In the genomic region with DNA sequence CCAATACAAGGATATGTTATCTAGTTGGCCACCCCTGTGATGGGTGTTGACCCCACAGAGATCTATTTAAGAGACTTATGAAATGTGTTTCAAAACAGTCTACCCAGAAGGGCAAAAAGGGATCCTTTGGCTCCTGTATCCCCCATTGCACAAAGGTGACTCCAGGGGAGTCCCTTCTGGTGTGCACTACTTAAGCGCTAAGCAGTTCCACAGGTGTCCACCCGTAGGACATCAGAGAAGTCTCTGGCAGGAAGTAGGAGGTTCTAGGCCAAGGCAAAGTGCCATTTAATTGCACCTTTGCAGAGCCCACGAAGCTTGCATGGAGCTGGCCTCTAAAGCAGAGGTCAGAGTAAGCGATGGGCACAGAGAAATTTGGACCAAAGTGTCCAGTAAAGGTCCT, we compare ENCODE assay signal across 21 cellular contexts.
DNase-seq lines count a peak whose midpoint lies in the region; ATAC-seq, FAIRE-seq and TF ChIP-seq lines count a peak whose summit lies in the region.
"Had no signal": no experiment of that assay in that cellular context is flagged by ENCODE, and none has a peak within 500 bp of the region (broad histone marks: within the 10 kb centered on the region; RNA-seq: fewer than 3 reads in every experiment).

No MANE protein-coding gene starts in this region.

- no peak overlapping the region for H2AFZ ChIP-seq in K562 (ENCODE audit: low read depth, low read length)
- H2AFZ ChIP-seq: GM23248 had no signal

- peak; percentile 28 for DNase-seq in activated CD8-positive, alpha-beta memory T cell treated with anti-CD3 and anti-CD28 coated beads, Interleukin-2, amount 50 U/mL, for 48 hours
- no peak for DNase-seq in activated CD8-positive, alpha-beta memory T cell treated with anti-CD3 and anti-CD28 coated beads, Interleukin-2, amount 10 ng/mL, durations not matched to agents 7 days and 5 days
- DNase-seq in NCI-H69 (lab: John Stamatoyannopoulos, UW): peak; percentile 42
- no peak for DNase-seq in K562 (ENCODE audit: extremely low read depth in 1 of 4, low spot score in 3 of 4)
- peak; percentile 11 for DNase-seq in mesenteric fat pad (ENCODE audit: low spot score)
- no peak for DNase-seq in RPMI8226
- DNase-seq: AML-193, KG1, MG63, NCI-H1417 treated with DMSO at 0.1 percent for 48 hours, NCI-H1694 treated with DMSO at 0.1 percent for 48 hours, NCI-H2081, NCI-H2227 treated with DMSO at 0.1 percent for 48 hours, NCI-H526 treated with DMSO at 0.1 percent for 48 hours, SHP77 treated with DMSO at 0.1 percent for 48 hours had no signal

- TF ChIP-seq RAD21 in K562 (CRISPR knock-in tag; conservative IDR thresholded peaks at IDR 0.05 in 1 of 2, IDR thresholded peaks at IDR 0.05 in 1 of 2): no peak

- no peaks in the 10 kb centered on the region for H3K36me3 Mint-ChIP-seq in activated CD8-positive, alpha-beta memory T cell treated with anti-CD3 and anti-CD28 coated beads, Interleukin-2, amount 10 ng/mL, durations not matched to agents 7 days and 5 days

- peaks cover 4% of the 10 kb centered on the region; the same call in 2 of the 3 replicates for H3K79me2 ChIP-seq in K562 (ENCODE audit: control insufficient read depth, insufficient read depth, low read length)

- H3K4me3 ChIP-seq in K562: no peak overlapping the region
- H3K4me3 ChIP-seq: A549; BLaER1 treated with 17β-estradiol and CSF1 and Interleukin-3, amounts not matched to agents 10 nM and 100 nM; GM23248; MG63 had no signal

- no peak for TF ChIP-seq CTCF in K562 (IDR thresholded peaks at IDR 0.05 in 2 of 3, conservative IDR thresholded peaks at IDR 0.05 in 1 of 3; ENCODE audit: insufficient read depth in 2 of 3, low read depth in 1 of 3, low read length in 3 of 3)

- no peak for FAIRE-seq in K562 (lab: Jason Lieb, UNC)
- FAIRE-seq: A549, D721Med had no signal

- no TSS peak for BruUV-seq in K562 (replicated peaks; lab: Mats Ljungman, UMichigan)

- H3K36me3 ChIP-seq in K562 (ENCODE audit: control insufficient read depth, insufficient read depth, low read length): no peaks in the 10 kb centered on the region
- H3K36me3 ChIP-seq: MG63 had no signal

- WGBS in K562 (ENCODE audit: insufficient coverage, low coverage, missing lambda C conversion rate): 55% methylated on average over 4 of the region's 4 CpGs

- intact Hi-C loops in K562 (cut with micrococcal nuclease): no loop called here

- no peak overlapping the region for H3K4me2 ChIP-seq in K562 (ENCODE audit: insufficient read depth, low read length)
- H3K4me2 ChIP-seq: A549 had no signal

- H3K27ac Mint-ChIP-seq in activated CD8-positive, alpha-beta memory T cell treated with anti-CD3 and anti-CD28 coated beads, Interleukin-2, amount 10 ng/mL, durations not matched to agents 7 days and 5 days: no peak overlapping the region
- H3K27ac Mint-ChIP-seq: CD4-positive, alpha-beta T cell had no signal

- H3K27me3 Mint-ChIP-seq in activated CD8-positive, alpha-beta memory T cell treated with anti-CD3 and anti-CD28 coated beads, Interleukin-2, amount 10 ng/mL, durations not matched to agents 7 days and 5 days: peaks cover 33% of the 10 kb centered on the region

- H3K9me1 ChIP-seq in K562 (ENCODE audit: control insufficient read depth, insufficient read depth, low read length): no peaks in the 10 kb centered on the region

- H3K27ac ChIP-seq in K562 (ENCODE audit: extremely low read depth, low read depth, low read length): no peak overlapping the region
- H3K27ac ChIP-seq: A549; BLaER1 treated with 17β-estradiol and CSF1 and Interleukin-3, amounts not matched to agents 10 nM and 100 nM; GM23248 had no signal

- TF ChIP-seq EP300 in K562 (IDR thresholded peaks at IDR 0.05; ENCODE audit: low read length): no peak

- in situ Hi-C loops in K562 (cut with MboI): no loop called here

- H3K4me1 ChIP-seq in K562 (replicated peaks in 1 of 2; ENCODE audit: control insufficient read depth in 2 of 2, insufficient read depth in 2 of 2, low read length in 2 of 2): peaks cover 7 to 19% of the 10 kb centered on the region in 2 experiments
- H3K4me1 ChIP-seq: A549 had no signal

- no peak for ATAC-seq in activated CD8-positive, alpha-beta memory T cell treated with anti-CD3 and anti-CD28 coated beads, Interleukin-2, amount 10 ng/mL, durations not matched to agents 7 days and 5 days
- ATAC-seq in K562: no peak
- ATAC-seq in HG03175 (IDR thresholded peaks at IDR 0.05; ENCODE audit: unreplicated experiment): no peak
- ATAC-seq: A549 had no signal

- POLR2A ChIA-PET in K562 (lab: Yijun Ruan, JAX): interaction anchor here (0.6 to 1.0 kb wide), 4 partner anchors 8 to 253 kb away, joined by 3 to 4 read pairs (median 3); no protein-coding TSS in a partner anchor

- no peaks in the 10 kb centered on the region for H3K9me3 ChIP-seq in K562 (replicated peaks; ENCODE audit: control insufficient read depth, insufficient read depth, low read depth, low read length)
- H3K9me3 ChIP-seq: A549 had no signal

- no peak for TF ChIP-seq POLR2A in K562 (conservative IDR thresholded peaks at IDR 0.05)

- H3K9me3 Mint-ChIP-seq in activated CD8-positive, alpha-beta memory T cell treated with anti-CD3 and anti-CD28 coated beads, Interleukin-2, amount 10 ng/mL, durations not matched to agents 7 days and 5 days (ENCODE audit: low read depth): no peaks in the 10 kb centered on the region

- H3K4me1 Mint-ChIP-seq in activated CD8-positive, alpha-beta memory T cell treated with anti-CD3 and anti-CD28 coated beads, Interleukin-2, amount 10 ng/mL, durations not matched to agents 7 days and 5 days: peaks cover 10% of the 10 kb centered on the region

- H3K4me3 Mint-ChIP-seq in activated CD8-positive, alpha-beta memory T cell treated with anti-CD3 and anti-CD28 coated beads, Interleukin-2, amount 10 ng/mL, durations not matched to agents 7 days and 5 days: no peak overlapping the region
- H3K4me3 Mint-ChIP-seq: CD4-positive, alpha-beta T cell had no signal

- no peaks in the 10 kb centered on the region for H4K20me1 ChIP-seq in K562 (replicated peaks; ENCODE audit: control insufficient read depth, insufficient read depth, low read length)
- H4K20me1 ChIP-seq: BLaER1 treated with 17β-estradiol and CSF1 and Interleukin-3, amounts not matched to agents 10 nM and 100 nM had no signal

- H3K9ac ChIP-seq in K562 (ENCODE audit: insufficient read depth in 1 of 2, low read depth in 2 of 2, low read length in 2 of 2): no peak overlapping the region; a peak in 1 of 4 replicates
- H3K9ac ChIP-seq: BLaER1 treated with 17β-estradiol and CSF1 and Interleukin-3, amounts not matched to agents 10 nM and 100 nM; GM23248 had no signal

- CTCF ChIA-PET in activated CD8-positive, alpha-beta memory T cell treated with anti-CD3 and anti-CD28 coated beads, Interleukin-2, amount 10 ng/mL, durations not matched to agents 7 days and 5 days (lab: Charles Lee): interaction anchor here (1.1 kb wide), 1 partner anchor 139 kb away, joined by 3 read pairs; no protein-coding TSS in a partner anchor
- CTCF ChIA-PET in K562 (lab: Yijun Ruan, JAX; ENCODE audit: low intra/inter-chr PET ratio): no interaction called here

- no peaks in the 10 kb centered on the region for H3K27me3 ChIP-seq in K562 (ENCODE audit: control insufficient read depth in 2 of 2, insufficient read depth in 2 of 2, low read length in 2 of 2)
- H3K27me3 ChIP-seq: BLaER1 treated with 17β-estradiol and CSF1 and Interleukin-3, amounts not matched to agents 10 nM and 100 nM; MG63 had no signal

TF ChIP-seq in K562, 482 proteins besides CTCF, POLR2A, EP300 and RAD21:
- TF ChIP-seq, protein P1, sequence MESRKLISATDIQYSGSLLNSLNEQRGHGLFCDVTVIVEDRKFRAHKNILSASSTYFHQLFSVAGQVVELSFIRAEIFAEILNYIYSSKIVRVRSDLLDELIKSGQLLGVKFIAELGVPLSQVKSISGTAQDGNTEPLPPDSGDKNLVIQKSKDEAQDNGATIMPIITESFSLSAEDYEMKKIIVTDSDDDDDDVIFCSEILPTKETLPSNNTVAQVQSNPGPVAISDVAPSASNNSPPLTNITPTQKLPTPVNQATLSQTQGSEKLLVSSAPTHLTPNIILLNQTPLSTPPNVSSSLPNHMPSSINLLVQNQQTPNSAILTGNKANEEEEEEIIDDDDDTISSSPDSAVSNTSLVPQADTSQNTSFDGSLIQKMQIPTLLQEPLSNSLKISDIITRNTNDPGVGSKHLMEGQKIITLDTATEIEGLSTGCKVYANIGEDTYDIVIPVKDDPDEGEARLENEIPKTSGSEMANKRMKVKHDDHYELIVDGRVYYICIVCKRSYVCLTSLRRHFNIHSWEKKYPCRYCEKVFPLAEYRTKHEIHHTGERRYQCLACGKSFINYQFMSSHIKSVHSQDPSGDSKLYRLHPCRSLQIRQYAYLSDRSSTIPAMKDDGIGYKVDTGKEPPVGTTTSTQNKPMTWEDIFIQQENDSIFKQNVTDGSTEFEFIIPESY (CRISPR knock-in tag; IDR thresholded peaks at IDR 0.05): peak; percentile 94
- TF ChIP-seq, protein P2, sequence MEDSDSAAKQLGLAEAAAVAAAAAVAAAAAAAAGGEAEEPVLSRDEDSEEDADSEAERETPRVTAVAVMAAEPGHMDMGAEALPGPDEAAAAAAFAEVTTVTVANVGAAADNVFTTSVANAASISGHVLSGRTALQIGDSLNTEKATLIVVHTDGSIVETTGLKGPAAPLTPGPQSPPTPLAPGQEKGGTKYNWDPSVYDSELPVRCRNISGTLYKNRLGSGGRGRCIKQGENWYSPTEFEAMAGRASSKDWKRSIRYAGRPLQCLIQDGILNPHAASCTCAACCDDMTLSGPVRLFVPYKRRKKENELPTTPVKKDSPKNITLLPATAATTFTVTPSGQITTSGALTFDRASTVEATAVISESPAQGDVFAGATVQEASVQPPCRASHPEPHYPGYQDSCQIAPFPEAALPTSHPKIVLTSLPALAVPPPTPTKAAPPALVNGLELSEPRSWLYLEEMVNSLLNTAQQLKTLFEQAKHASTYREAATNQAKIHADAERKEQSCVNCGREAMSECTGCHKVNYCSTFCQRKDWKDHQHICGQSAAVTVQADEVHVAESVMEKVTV (CRISPR knock-in tag; IDR thresholded peaks at IDR 0.05): no peak
- no peak for TF ChIP-seq TAF7 (tag; IDR thresholded peaks at IDR 0.05)
- TF ChIP-seq, protein P3, sequence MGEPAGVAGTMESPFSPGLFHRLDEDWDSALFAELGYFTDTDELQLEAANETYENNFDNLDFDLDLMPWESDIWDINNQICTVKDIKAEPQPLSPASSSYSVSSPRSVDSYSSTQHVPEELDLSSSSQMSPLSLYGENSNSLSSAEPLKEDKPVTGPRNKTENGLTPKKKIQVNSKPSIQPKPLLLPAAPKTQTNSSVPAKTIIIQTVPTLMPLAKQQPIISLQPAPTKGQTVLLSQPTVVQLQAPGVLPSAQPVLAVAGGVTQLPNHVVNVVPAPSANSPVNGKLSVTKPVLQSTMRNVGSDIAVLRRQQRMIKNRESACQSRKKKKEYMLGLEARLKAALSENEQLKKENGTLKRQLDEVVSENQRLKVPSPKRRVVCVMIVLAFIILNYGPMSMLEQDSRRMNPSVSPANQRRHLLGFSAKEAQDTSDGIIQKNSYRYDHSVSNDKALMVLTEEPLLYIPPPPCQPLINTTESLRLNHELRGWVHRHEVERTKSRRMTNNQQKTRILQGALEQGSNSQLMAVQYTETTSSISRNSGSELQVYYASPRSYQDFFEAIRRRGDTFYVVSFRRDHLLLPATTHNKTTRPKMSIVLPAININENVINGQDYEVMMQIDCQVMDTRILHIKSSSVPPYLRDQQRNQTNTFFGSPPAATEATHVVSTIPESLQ (CRISPR knock-in tag; IDR thresholded peaks at IDR 0.05): no peak

Comparison
In these comparisons a context has a peak if more than half of its experiments do, and no peak if none do; other contexts are left out.
1. DNase-seq: peak in activated CD8-positive, alpha-beta memory T cell treated with anti-CD3 and anti-CD28 coated beads, Interleukin-2, amount 50 U/mL, for 48 hours (single experiment), NCI-H69 (single experiment) and mesenteric fat pad (single experiment); none in activated CD8-positive, alpha-beta memory T cell treated with anti-CD3 and anti-CD28 coated beads, Interleukin-2, amount 10 ng/mL, durations not matched to agents 7 days and 5 days (single experiment), K562 (0 of 4) and RPMI8226 (single experiment).